Comparison of ENCODE assay signal across 1 cellular context in the genomic region with DNA sequence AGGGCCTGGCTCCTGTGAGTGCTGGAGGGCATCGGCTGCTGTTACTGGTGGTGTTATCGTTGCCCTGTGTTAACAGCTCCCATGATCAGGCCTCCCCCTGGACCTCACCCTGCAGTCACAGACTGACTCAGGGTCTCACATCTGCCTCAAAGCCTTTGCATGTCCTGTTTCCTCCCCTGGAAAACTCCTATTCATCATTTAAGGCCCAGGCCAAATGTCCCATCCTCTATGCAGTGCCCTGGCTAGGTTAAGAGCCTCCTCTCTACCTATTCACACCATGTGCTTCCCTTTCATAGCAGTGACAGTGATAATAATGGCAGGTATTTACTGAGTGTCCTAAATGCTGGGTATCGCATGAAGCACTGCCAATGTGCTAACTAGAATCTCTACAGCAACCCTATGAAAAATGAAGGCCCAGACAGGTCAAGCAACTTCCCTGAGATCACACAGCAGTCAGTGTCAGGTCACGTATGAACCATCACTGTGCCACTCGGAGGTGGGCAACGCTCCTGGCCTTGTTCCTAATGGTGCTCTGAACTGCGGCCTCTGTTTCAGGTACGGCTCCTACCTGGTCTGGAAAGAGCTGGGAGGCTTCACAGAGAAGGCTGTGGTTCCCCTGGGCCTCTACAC.
TF ChIP-seq lines count a peak whose summit lies in the region.

No MANE protein-coding gene starts in this region.

TF ChIP-seq in HepG2, 621 proteins besides CTCF, POLR2A, EP300 and RAD21:
- TF ChIP-seq, protein P1, sequence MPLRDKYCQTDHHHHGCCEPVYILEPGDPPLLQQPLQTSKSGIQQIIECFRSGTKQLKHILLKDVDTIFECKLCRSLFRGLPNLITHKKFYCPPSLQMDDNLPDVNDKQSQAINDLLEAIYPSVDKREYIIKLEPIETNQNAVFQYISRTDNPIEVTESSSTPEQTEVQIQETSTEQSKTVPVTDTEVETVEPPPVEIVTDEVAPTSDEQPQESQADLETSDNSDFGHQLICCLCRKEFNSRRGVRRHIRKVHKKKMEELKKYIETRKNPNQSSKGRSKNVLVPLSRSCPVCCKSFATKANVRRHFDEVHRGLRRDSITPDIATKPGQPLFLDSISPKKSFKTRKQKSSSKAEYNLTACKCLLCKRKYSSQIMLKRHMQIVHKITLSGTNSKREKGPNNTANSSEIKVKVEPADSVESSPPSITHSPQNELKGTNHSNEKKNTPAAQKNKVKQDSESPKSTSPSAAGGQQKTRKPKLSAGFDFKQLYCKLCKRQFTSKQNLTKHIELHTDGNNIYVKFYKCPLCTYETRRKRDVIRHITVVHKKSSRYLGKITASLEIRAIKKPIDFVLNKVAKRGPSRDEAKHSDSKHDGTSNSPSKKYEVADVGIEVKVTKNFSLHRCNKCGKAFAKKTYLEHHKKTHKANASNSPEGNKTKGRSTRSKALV (CRISPR knock-in tag; IDR thresholded peaks at IDR 0.05), result no peak
- peak; percentile 93 for TF ChIP-seq ZNF768 (CRISPR knock-in tag; IDR thresholded peaks at IDR 0.05)
